11 cellular contexts compared by ENCODE assay signal in genomic region chr14:100568164-100568997, GRCh38. TPM values are rescaled to one million over a fixed set of nuclear protein-coding genes. Genes with fewer than 3 reads are reported as not detected.
DNase-seq lines count a peak whose midpoint lies in the region; ATAC-seq and TF ChIP-seq lines count a peak whose summit lies in the region.
"Had no signal": no experiment of that assay in that cellular context is flagged by ENCODE, and none has a peak within 500 bp of the region (broad histone marks: within the 10 kb centered on the region; RNA-seq: fewer than 3 reads in every experiment).

No MANE protein-coding gene starts in this region.

- intact Hi-C loops in heart right ventricle (cut with DNase I) = no loop called here
- intact Hi-C loops in Right ventricle myocardium inferior (cut with DNase I) = no loop called here
- intact Hi-C loops in vagina (cut with DNase I) = no loop called here
- intact Hi-C loops in activated CD4-positive, alpha-beta T cell treated with anti-CD3 and anti-CD28 coated beads, Interleukin-2, amount 10 ng/mL, durations not matched to agents 24 days and 14 days (cut with micrococcal nuclease) = no loop called here

- DNase-seq in heart right ventricle (no peak), Right ventricle myocardium inferior (ENCODE audit: missing footprints) (no peak), coronary artery (ENCODE audit: low spot score) (no peak), vagina (ENCODE audit: extremely low spot score in 2 of 2) (no peak)
- no peak for DNase-seq in naive thymus-derived CD8-positive, alpha-beta T cell
- DNase-seq in activated CD4-positive, alpha-beta T cell treated with anti-CD3 and anti-CD28 coated beads, Interleukin-2, amount 10 ng/mL, durations not matched to agents 24 days and 14 days = no peak
- DNase-seq: activated naive CD4-positive, alpha-beta T cell treated with anti-CD3 and anti-CD28 coated beads for 36 hours; NCI-H1436; T-helper 2 cell had no signal

- H3K4me1 Mint-ChIP-seq in naive thymus-derived CD8-positive, alpha-beta T cell = peaks cover 9 to 18% (median 11%) of the 10 kb centered on the region in 4 donors
- H3K4me1 Mint-ChIP-seq in activated CD4-positive, alpha-beta T cell treated with anti-CD3 and anti-CD28 coated beads, Interleukin-2, amount 10 ng/mL, durations not matched to agents 24 days and 14 days = peaks cover 3% of the 10 kb centered on the region

- H3K9me3 ChIP-seq in heart right ventricle = no peaks in the 10 kb centered on the region
- no peaks in the 10 kb centered on the region for H3K9me3 ChIP-seq in vagina

- TF ChIP-seq POLR2A in vagina (IDR thresholded peaks at IDR 0.05) = no peak

- H3K4me3 Mint-ChIP-seq in naive thymus-derived CD8-positive, alpha-beta T cell = peak overlapping the region in 5 of 10 donors; percentile 28 to 70 (median 44)
- no peak overlapping the region for H3K4me3 Mint-ChIP-seq in activated CD4-positive, alpha-beta T cell treated with anti-CD3 and anti-CD28 coated beads, Interleukin-2, amount 10 ng/mL, durations not matched to agents 24 days and 14 days

- H3K27ac ChIP-seq in heart right ventricle (no peak overlapping the region), coronary artery (no peak overlapping the region), vagina (no peak overlapping the region)

- no peak for TF ChIP-seq CTCF in heart right ventricle (IDR thresholded peaks at IDR 0.05)
- TF ChIP-seq CTCF in coronary artery (IDR thresholded peaks at IDR 0.05) = no peak
- TF ChIP-seq CTCF in vagina (IDR thresholded peaks at IDR 0.05) = no peak

- peaks cover 3 to 61% (median 26%) of the 10 kb centered on the region in 5 donors for H3K27me3 Mint-ChIP-seq in naive thymus-derived CD8-positive, alpha-beta T cell
- peaks cover 50% of the 10 kb centered on the region for H3K27me3 Mint-ChIP-seq in activated CD4-positive, alpha-beta T cell treated with anti-CD3 and anti-CD28 coated beads, Interleukin-2, amount 10 ng/mL, durations not matched to agents 24 days and 14 days

- H3K4me3 ChIP-seq in heart right ventricle (peak overlapping the region; percentile 22 to 57 (median 50)), coronary artery (peak overlapping the region; percentile 78), vagina (peak overlapping the region; percentile 25 to 58)

- POLR2A ChIA-PET in naive thymus-derived CD8-positive, alpha-beta T cell (lab: Charles Lee) = interaction anchor here (0.6 to 3.7 kb wide), 3 partner anchors 21 to 314 kb away, joined by 3 to 17 read pairs (median 3); no protein-coding TSS in a partner anchor

- H3K27me3 ChIP-seq in heart right ventricle = peaks cover 0 to 86% (median 81%) of the 10 kb centered on the region in 7 donors
- peaks cover 9% of the 10 kb centered on the region for H3K27me3 ChIP-seq in vagina

- H3K27ac Mint-ChIP-seq in naive thymus-derived CD8-positive, alpha-beta T cell = no peak overlapping the region
- H3K27ac Mint-ChIP-seq in activated CD4-positive, alpha-beta T cell treated with anti-CD3 and anti-CD28 coated beads, Interleukin-2, amount 10 ng/mL, durations not matched to agents 24 days and 14 days = no peak overlapping the region
- H3K27ac Mint-ChIP-seq: activated naive CD4-positive, alpha-beta T cell treated with anti-CD3 and anti-CD28 coated beads for 36 hours had no signal

- no peaks in the 10 kb centered on the region for H3K9me3 Mint-ChIP-seq in naive thymus-derived CD8-positive, alpha-beta T cell
- H3K9me3 Mint-ChIP-seq in activated CD4-positive, alpha-beta T cell treated with anti-CD3 and anti-CD28 coated beads, Interleukin-2, amount 10 ng/mL, durations not matched to agents 24 days and 14 days = no peaks in the 10 kb centered on the region
- H3K9me3 Mint-ChIP-seq: activated naive CD4-positive, alpha-beta T cell treated with anti-CD3 and anti-CD28 coated beads for 36 hours had no signal

- peaks cover 0 to 3% (median 0%) of the 10 kb centered on the region in 3 donors for H3K36me3 Mint-ChIP-seq in naive thymus-derived CD8-positive, alpha-beta T cell
- no peaks in the 10 kb centered on the region for H3K36me3 Mint-ChIP-seq in activated CD4-positive, alpha-beta T cell treated with anti-CD3 and anti-CD28 coated beads, Interleukin-2, amount 10 ng/mL, durations not matched to agents 24 days and 14 days (ENCODE audit: low read depth)

- H3K36me3 ChIP-seq in heart right ventricle = no peaks in the 10 kb centered on the region
- no peaks in the 10 kb centered on the region for H3K36me3 ChIP-seq in vagina

- peaks cover 0 to 22% (median 15%) of the 10 kb centered on the region in 9 donors for H3K4me1 ChIP-seq in heart right ventricle
- peaks cover 22% of the 10 kb centered on the region for H3K4me1 ChIP-seq in vagina

- ATAC-seq in heart right ventricle = no peak
- ATAC-seq in Right ventricle myocardium inferior = no peak
- peak; percentile 42 to 48 for ATAC-seq in naive thymus-derived CD8-positive, alpha-beta T cell
- ATAC-seq in HG03095 (IDR thresholded peaks at IDR 0.05; ENCODE audit: unreplicated experiment) = no peak
- no peak for ATAC-seq in HG02571 (IDR thresholded peaks at IDR 0.05; ENCODE audit: unreplicated experiment)

- 0% methylated on average over 86 to 100 of the region's 100 CpGs for whole genome bisulfite sequencing in heart right ventricle, 2 donors

RNA-seq across cellular contexts. Expression of gene BEGAIN, which starts 18.8 kb away (rescaled TPM):
- total RNA-seq in heart right ventricle (1 to 10 TPM in 5 of 10 donors, under 1 TPM in 5; 0.30 to 4.3 (median 1.1) TPM), Right ventricle myocardium inferior (0.68 TPM), vagina (3.4 TPM)
- under 1 TPM; 0.20 to 0.51 TPM for polyA plus RNA-seq in heart right ventricle
- 1 to 10 TPM; 1.4 to 1.5 TPM for total RNA-seq in naive thymus-derived CD8-positive, alpha-beta T cell
- polyA plus RNA-seq in naive thymus-derived CD8-positive, alpha-beta T cell = under 1 TPM in 2 of 3 donors, not detected in 1; 0.25 to 0.27 TPM
- 3.0 and 4.8 TPM in 2 replicates for total RNA-seq in activated CD4-positive, alpha-beta T cell treated with anti-CD3 and anti-CD28 coated beads, Interleukin-2, amount 10 ng/mL, durations not matched to agents 24 days and 14 days

Comparison
In these comparisons a context has a peak if more than half of its experiments do, and no peak if none do; other contexts are left out.
1. ATAC-seq: peak in naive thymus-derived CD8-positive, alpha-beta T cell (2 of 2); none in heart right ventricle (0 of 8), Right ventricle myocardium inferior (single experiment), HG03095 (single experiment) and HG02571 (single experiment).
2. Peak in every context shown above with its lines, with median percentiles within 50 percentile points of each other: H3K4me3 ChIP-seq.